In genomic region chrX:9279271-9279596, GRCh38 we compare ENCODE assay signal across 11 cellular contexts.
A peak's percentile ranks its signal among the peaks of the same experiment; 100 is the strongest.
DNase-seq lines count a peak whose midpoint lies in the region; ATAC-seq and TF ChIP-seq lines count a peak whose summit lies in the region.
"Had no signal": no experiment of that assay in that cellular context is flagged by ENCODE, and none has a peak within 500 bp of the region (broad histone marks: within the 10 kb centered on the region; RNA-seq: fewer than 3 reads in every experiment).

No MANE protein-coding gene starts in this region.

- H3K4me1 ChIP-seq in OCI-LY3 (ENCODE audit: low read length) = no peaks in the 10 kb centered on the region

- POLR2A ChIA-PET in AG04450 (lab: Yijun Ruan, JAX) = interaction anchor here (1.2 kb wide), 1 partner anchor 13 kb away, joined by 3 read pairs; no protein-coding TSS in a partner anchor

- no peaks in the 10 kb centered on the region for H4K20me1 ChIP-seq in OCI-LY3 (ENCODE audit: insufficient read depth, low read length)

- peak overlapping the region; percentile 43 for H3K4me2 ChIP-seq in OCI-LY3 (ENCODE audit: low read length)

- no peaks in the 10 kb centered on the region for H3K27me3 ChIP-seq in AG04450 (ENCODE audit: control insufficient read depth, insufficient read depth, low read length)
- H3K27me3 ChIP-seq in OCI-LY3 (ENCODE audit: low read depth, low read length) = no peaks in the 10 kb centered on the region
- H3K27me3 ChIP-seq in dorsolateral prefrontal cortex = peaks cover 0 to 43% (median 4%) of the 10 kb centered on the region in 45 donors
- H3K27me3 ChIP-seq in MG63 = no peaks in the 10 kb centered on the region

- H3K9me3 ChIP-seq in AG04450 (ENCODE audit: control insufficient read depth, insufficient read depth, low read length) (no peaks in the 10 kb centered on the region), OCI-LY3 (ENCODE audit: insufficient read depth, low read length) (no peaks in the 10 kb centered on the region), MG63 (no peaks in the 10 kb centered on the region)

- CTCF ChIA-PET in AG04450 (lab: Charles Lee) = interaction anchor here (0.6 kb wide), 1 partner anchor 34 kb away, joined by 3 read pairs; no protein-coding TSS in a partner anchor

- no peaks in the 10 kb centered on the region for H3K36me3 ChIP-seq in OCI-LY3 (replicated peaks; ENCODE audit: low read depth, low read length)
- H3K36me3 ChIP-seq in MG63 = no peaks in the 10 kb centered on the region

- no peak overlapping the region; the same call in 1 of the 2 replicates for H2AFZ ChIP-seq in OCI-LY3 (ENCODE audit: low read depth, low read length)

- no peak overlapping the region for H3K9ac ChIP-seq in OCI-LY3 (ENCODE audit: low read length)

- DNase-seq in AG04450 (ENCODE audit: low read depth, low spot score) (no peak), globus pallidus (ENCODE audit: low spot score) (peak; percentile 8), amygdala (lab: John Stamatoyannopoulos, UW) (no peak), dorsolateral prefrontal cortex (no peak), MG63 (no peak)
- DNase-seq: stimulated activated CD4-positive, alpha-beta T cell treated with anti-CD3 and anti-CD28 coated beads, Interleukin-15, amount 100 ng/mL, for 24 hours had no signal

- TF ChIP-seq CTCF in AG04450 (IDR thresholded peaks at IDR 0.05; ENCODE audit: low read depth, low read length) = no peak
- TF ChIP-seq CTCF in OCI-LY3 (IDR thresholded peaks at IDR 0.05; ENCODE audit: low read depth, low read length) = no peak
- no peak for TF ChIP-seq CTCF in dorsolateral prefrontal cortex (IDR thresholded peaks at IDR 0.05 in 54 of 56, conservative IDR thresholded peaks at IDR 0.05 in 2 of 56; ENCODE audit: low read depth in 1 of 56, partially characterized antibody in 56 of 56)

- ATAC-seq in GM18498 (IDR thresholded peaks at IDR 0.05; ENCODE audit: unreplicated experiment) = peak; percentile 72
- no peak for ATAC-seq in GM21619 (IDR thresholded peaks at IDR 0.05; ENCODE audit: unreplicated experiment)
- ATAC-seq: Right ventricle myocardium inferior had no signal

- H3K4me3 ChIP-seq in AG04450 (ENCODE audit: low read depth, low read length) = peak overlapping the region; percentile 44
- 0 out of 2 replicates have a peak overlapping the region, but pooled peaks have one; percentile 23 for H3K4me3 ChIP-seq in OCI-LY3 (ENCODE audit: low read length)
- peak overlapping the region in 1 of 59 donors; percentile 5 for H3K4me3 ChIP-seq in dorsolateral prefrontal cortex
- no peak overlapping the region for H3K4me3 ChIP-seq in MG63
- H3K4me3 ChIP-seq: lung had no signal

- no peaks in the 10 kb centered on the region for H3K79me2 ChIP-seq in OCI-LY3 (ENCODE audit: low read length)

- H3K27ac ChIP-seq in AG04450 (ENCODE audit: low read depth, low read length) (peak overlapping the region; percentile 75), OCI-LY3 (ENCODE audit: low read length) (no peak overlapping the region), dorsolateral prefrontal cortex (no peak overlapping the region)

- intact Hi-C loops in dorsolateral prefrontal cortex (cut with DNase I) = no loop called here
